Comparison of ENCODE assay signal across 8 cellular contexts in genomic region chr1:204503122-204503912, GRCh38. TPM values are rescaled to one million over a fixed set of nuclear protein-coding genes. Genes with fewer than 3 reads are reported as not detected.
DNase-seq lines count a peak whose midpoint lies in the region; ATAC-seq, FAIRE-seq and TF ChIP-seq lines count a peak whose summit lies in the region.

No MANE protein-coding gene starts in this region.

- H4K20me1 ChIP-seq in keratinocyte (ENCODE audit: control insufficient read depth, extremely low read depth, insufficient read depth, low read length) = no peaks in the 10 kb centered on the region

- no peaks in the 10 kb centered on the region for H3K27me3 ChIP-seq in keratinocyte (ENCODE audit: control insufficient read depth, extremely low read depth, insufficient read depth, low read length)
- no peaks in the 10 kb centered on the region for H3K27me3 ChIP-seq in thyroid gland

- H3K4me3 ChIP-seq in keratinocyte (ENCODE audit: control insufficient read depth in 2 of 3, extremely low read depth in 1 of 3, insufficient read depth in 2 of 3, low read depth in 1 of 3, low read length in 3 of 3) (no peak overlapping the region), thyroid gland (replicated peaks in 1 of 3) (no peak overlapping the region)

- intact Hi-C loops in thyroid gland (cut with DNase I) = loop anchor here (5.0 kb wide), 1 partner anchor 56 kb away; no protein-coding TSS in a partner anchor

- dilution Hi-C loops in keratinocyte (cut with MboI; ENCODE audit: extremely low pct_ligation_motif_present, low sequenced_read_pairs) = no loop called here

- ATAC-seq in GM18502 (IDR thresholded peaks at IDR 0.05; ENCODE audit: poor library complexity, unreplicated experiment) = no peak

- no peak overlapping the region for H3K4me2 ChIP-seq in keratinocyte (ENCODE audit: control insufficient read depth, extremely low read depth, insufficient read depth, low read depth, low read length)

- H3K4me1 ChIP-seq in keratinocyte (ENCODE audit: control insufficient read depth, extremely low read depth, insufficient read depth, low read length) (peaks cover 5% of the 10 kb centered on the region), thyroid gland (no peaks in the 10 kb centered on the region)

- DNase-seq in GM19239 (ENCODE audit: insufficient read length, low spot score) = no peak
- DNase-seq in NCI-H226 = peak; percentile 55
- DNase-seq in amniotic epithelial cell (ENCODE audit: low read depth) = peak; percentile 70
- DNase-seq in keratinocyte (ENCODE audit: low read depth, low spot score) = no peak
- no peak for DNase-seq in thyroid gland
- DNase-seq in GOT3 (lab: John Stamatoyannopoulos, UW) = no peak

- TF ChIP-seq CTCF in C4-2B (conservative IDR thresholded peaks at IDR 0.05) = peak; percentile 88
- peak in 2 of 3 experiments; percentile 35 to 60 for TF ChIP-seq CTCF in keratinocyte (optimal IDR thresholded peaks at IDR 0.05 in 1 of 3, IDR thresholded peaks at IDR 0.05 in 1 of 3, conservative IDR thresholded peaks at IDR 0.05 in 1 of 3; ENCODE audit: extremely low read depth in 1 of 3, insufficient read depth in 2 of 3, low read length in 3 of 3)
- peak; percentile 36 to 90 (median 73) for TF ChIP-seq CTCF in thyroid gland (IDR thresholded peaks at IDR 0.05)

- 26 to 27% methylated on average over 7 of the region's 7 CpGs for WGBS in thyroid gland, 2 donors

- H2AFZ ChIP-seq in keratinocyte (ENCODE audit: control insufficient read depth, low read length) = peak overlapping the region; percentile 40

- no peak for TF ChIP-seq POLR2A in thyroid gland (IDR thresholded peaks at IDR 0.05)

- no peaks in the 10 kb centered on the region for H3K36me3 ChIP-seq in keratinocyte (ENCODE audit: control insufficient read depth in 2 of 2, extremely low read depth in 1 of 2, insufficient read depth in 2 of 2, low read length in 2 of 2)
- H3K36me3 ChIP-seq in thyroid gland = no peaks in the 10 kb centered on the region

- H3K9me3 ChIP-seq in keratinocyte (ENCODE audit: control insufficient read depth, low read depth, low read length) = no peaks in the 10 kb centered on the region
- no peaks in the 10 kb centered on the region for H3K9me3 ChIP-seq in thyroid gland

- H3K27ac ChIP-seq in C4-2B (no peak overlapping the region), keratinocyte (ENCODE audit: control insufficient read depth, insufficient read depth, low read length) (no peak overlapping the region), thyroid gland (no peak overlapping the region)

- H3K79me2 ChIP-seq in keratinocyte (ENCODE audit: control insufficient read depth, insufficient read depth, low read length) = no peaks in the 10 kb centered on the region

- no peak overlapping the region for H3K9ac ChIP-seq in keratinocyte (ENCODE audit: control insufficient read depth, extremely low read depth, insufficient read depth, low read length)

- no peaks in the 10 kb centered on the region for H3K9me1 ChIP-seq in keratinocyte (ENCODE audit: control insufficient read depth, extremely low read depth, insufficient read depth, low read length)

- FAIRE-seq in GM19239 (lab: Jason Lieb, UNC) (peak; percentile 77), keratinocyte (lab: Jason Lieb, UNC) (peak; percentile 75)

RNA-seq across cellular contexts. Expression of gene PIK3C2B, which starts 8.7 kb away (rescaled TPM):
- 5.4 to 11.2 TPM (median 6.3 TPM) in 3 replicates for polyA plus RNA-seq in keratinocyte
- polyA plus RNA-seq in keratinocyte (2011; ENCODE audit: low read depth) = 7.3 TPM
- 4.2 and 5.1 TPM in 2 replicates for polyA plus RNA-seq in keratinocyte (2011; cell fraction: cytosol; rRNA removed)
- polyA plus RNA-seq in keratinocyte (2011; cell fraction: nucleus; rRNA removed) = 15.4 and 17.4 TPM in 2 replicates
- 4.6 and 8.5 TPM in 2 replicates for polyA plus RNA-seq in keratinocyte (2012; ENCODE audit: low replicate concordance)
- 15.1 to 30.8 TPM (median 26.3 TPM) in 3 replicates for polyA minus RNA-seq in keratinocyte
- 23.6 TPM for polyA minus RNA-seq in keratinocyte (2011; cell fraction: cytosol; rRNA and poly(A)+ RNA removed)
- 21.5 and 25.7 TPM in 2 replicates for polyA minus RNA-seq in keratinocyte (2011; cell fraction: nucleus; rRNA and poly(A)+ RNA removed)
- 10 to 100 TPM; 19.9 to 36.9 (median 27.2) TPM for total RNA-seq in thyroid gland

RNA-seq across cellular contexts. Expression of gene MDM4, which starts 12.9 kb away (rescaled TPM):
- 6.8 to 17.8 TPM (median 8.6 TPM) in 3 replicates for polyA plus RNA-seq in keratinocyte
- polyA plus RNA-seq in keratinocyte (2011; ENCODE audit: low read depth) = 36.9 TPM
- 1.9 and 3.5 TPM in 2 replicates for polyA plus RNA-seq in keratinocyte (2011; cell fraction: cytosol; rRNA removed)
- 26.4 and 30.8 TPM in 2 replicates for polyA plus RNA-seq in keratinocyte (2011; cell fraction: nucleus; rRNA removed)
- polyA plus RNA-seq in keratinocyte (2012; ENCODE audit: low replicate concordance) = 4.5 and 12.7 TPM in 2 replicates
- polyA minus RNA-seq in keratinocyte = 20.8 to 68.3 TPM (median 32.4 TPM) in 3 replicates
- 4.8 TPM for polyA minus RNA-seq in keratinocyte (2011; cell fraction: cytosol; rRNA and poly(A)+ RNA removed)
- 43.8 and 78.3 TPM in 2 replicates for polyA minus RNA-seq in keratinocyte (2011; cell fraction: nucleus; rRNA and poly(A)+ RNA removed)
- 100 to 1,000 TPM in 2 of 4 donors, 10 to 100 TPM in 2; 72.3 to 177 (median 102) TPM for total RNA-seq in thyroid gland

Comparison
In these comparisons a context has a peak if more than half of its experiments do, and no peak if none do; other contexts are left out.
1. DNase-seq: peak in NCI-H226 (single experiment) and amniotic epithelial cell (single experiment); none in GM19239 (single experiment), keratinocyte (single experiment), thyroid gland (0 of 2) and GOT3 (single experiment).
2. Peak in every context shown above with its lines, with median percentiles within 50 percentile points of each other: CTCF ChIP-seq.